In the genomic region with DNA sequence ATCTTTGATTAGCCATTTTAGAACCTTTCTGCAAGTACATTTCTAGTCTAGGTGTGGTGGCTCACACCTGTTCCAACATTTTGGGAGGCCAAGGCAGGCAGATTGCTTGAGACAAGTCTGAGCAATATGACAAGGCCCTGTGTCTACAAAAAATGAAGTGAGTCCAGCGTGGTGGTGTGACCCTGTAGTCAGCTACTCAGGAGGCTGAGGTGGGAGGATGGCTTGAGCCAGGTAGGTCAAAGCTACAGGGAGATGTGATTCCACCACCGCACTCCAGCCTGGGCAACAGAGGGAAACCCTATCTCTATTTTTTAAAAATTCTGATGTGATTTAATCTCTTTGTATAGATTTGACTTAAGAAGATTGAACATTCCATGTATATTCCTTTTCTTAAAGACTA, we compare ENCODE assay signal across 23 cellular contexts.
DNase-seq lines count a peak whose midpoint lies in the region; ATAC-seq, FAIRE-seq and TF ChIP-seq lines count a peak whose summit lies in the region.
"Had no signal": no experiment of that assay in that cellular context is flagged by ENCODE, and none has a peak within 500 bp of the region (broad histone marks: within the 10 kb centered on the region; RNA-seq: fewer than 3 reads in every experiment).

No MANE protein-coding gene starts in this region.

- no peak overlapping the region for H3T11ph ChIP-seq in H9 (ENCODE audit: low read length)

- H4K91ac ChIP-seq in H9 (ENCODE audit: insufficient read length, low read depth, low read length) (no peak overlapping the region), H1 (replicated peaks; ENCODE audit: insufficient read length, low read length) (no peak overlapping the region)

- no CpG with 5 or more reads among the region's 2 CpGs for WGBS in H9 (ENCODE audit: extremely low coverage, insufficient read length, low lambda C conversion rate)
- 92% methylated on average over 2 of the region's 2 CpGs; no CpG with 5 or more reads in 1 of the 2 experiments for WGBS in H1 (ENCODE audit: extremely low coverage in 1 of 2, insufficient coverage in 1 of 2, insufficient read length in 1 of 2, insufficient replicate concordance in 2 of 2, low coverage in 1 of 2, low lambda C conversion rate in 2 of 2, missing lambda C conversion rate in 1 of 2), 2 experiments
- 45 to 61% methylated on average over 2 of the region's 2 CpGs for WGBS in GM23248 (ENCODE audit: low coverage in 1 of 2, low lambda C conversion rate in 2 of 2, missing lambda C conversion rate in 2 of 2), 2 experiments

- H4K20me1 ChIP-seq in H9 (ENCODE audit: control insufficient read depth, insufficient read depth, insufficient read length) (no peaks in the 10 kb centered on the region), OCI-LY1 (ENCODE audit: insufficient read depth, low read length) (no peaks in the 10 kb centered on the region), H1 (replicated peaks in 1 of 2; ENCODE audit: control insufficient read depth in 1 of 2, insufficient read depth in 2 of 2, low read length in 2 of 2) (no peaks in the 10 kb centered on the region), GM23248 (ENCODE audit: insufficient read depth) (no peaks in the 10 kb centered on the region)
- H4K20me1 ChIP-seq: BLaER1 had no signal

- H3F3A ChIP-seq in OCI-LY1 (ENCODE audit: insufficient read depth, low read length), result no peaks in the 10 kb centered on the region
- no peaks in the 10 kb centered on the region for H3F3A ChIP-seq in GM23248 (ENCODE audit: insufficient read depth)

- DNase-seq in H9, result peak; percentile 52
- no peak for DNase-seq in H1 (ENCODE audit: low read depth in 1 of 2, low spot score in 2 of 2)
- no peak for DNase-seq in GM23248
- no peak for DNase-seq in mucosa of descending colon
- DNase-seq in left lobe of liver (ENCODE audit: low spot score), result no peak
- DNase-seq: 8988T; ACHN; BE2C; C1 segment of cervical spinal cord; CD4-positive, alpha-beta memory T cell; CD4-positive, CD25-positive, alpha-beta regulatory T cell; CD8-positive, alpha-beta memory T cell; COR-L47; DMS 273 treated with DMSO at 0.1 percent for 48 hours; DMS79 treated with DMSO at 0.1 percent for 48 hours; GF-D8 had no signal

- H2AFZ ChIP-seq in H9 (ENCODE audit: low read length), result no peak overlapping the region
- 0 out of 2 replicates have a peak overlapping the region, but pooled peaks have one; percentile 37 for H2AFZ ChIP-seq in OCI-LY1 (ENCODE audit: low read length)
- H2AFZ ChIP-seq in H1 (ENCODE audit: low read length), result no peak overlapping the region
- H2AFZ ChIP-seq in GM23248, result no peak overlapping the region

- CTCF ChIA-PET in H1 (lab: Charles Lee; ENCODE audit: partially characterized antibody), result no interaction called here

- no peaks in the 10 kb centered on the region for H3K27me3 ChIP-seq in H9 (ENCODE audit: insufficient read depth, low read length)
- H3K27me3 ChIP-seq in OCI-LY1 (ENCODE audit: insufficient read depth, low read length), result no peaks in the 10 kb centered on the region
- H3K27me3 ChIP-seq in H1 (replicated peaks in 1 of 4; ENCODE audit: control insufficient read depth in 3 of 4, extremely low read depth in 1 of 4, insufficient read depth in 3 of 4, low read length in 3 of 4), result no peaks in the 10 kb centered on the region
- no peaks in the 10 kb centered on the region for H3K27me3 ChIP-seq in GM23248 (replicated peaks; ENCODE audit: insufficient read depth)
- H3K27me3 ChIP-seq: BLaER1 had no signal

- H2BK20ac ChIP-seq in H9 (ENCODE audit: low read depth, low read length, poor library complexity, severe bottlenecking) (no peak overlapping the region), H1 (ENCODE audit: low read length) (no peak overlapping the region)

- no peak overlapping the region for H2AK5ac ChIP-seq in H9 (ENCODE audit: insufficient read length, low read length)
- no peak overlapping the region for H2AK5ac ChIP-seq in H1 (ENCODE audit: low read depth, low read length)

- H2BK120ac ChIP-seq in H9 (ENCODE audit: low read depth, low read length, poor library complexity, severe bottlenecking), result no peak overlapping the region
- H2BK120ac ChIP-seq in H1 (replicated peaks; ENCODE audit: low read depth, low read length), result no peak overlapping the region

- peaks cover 25 to 54% of the 10 kb centered on the region in 2 experiments for H3K4me1 Mint-ChIP-seq in H9
- H3K4me1 Mint-ChIP-seq in activated T-helper 17 cell treated with anti-CD3 and anti-CD28 coated beads, Interleukin-2, amount 50 U/mL, for 72 hours, result peaks cover 8% of the 10 kb centered on the region
- H3K4me1 Mint-ChIP-seq: CD4-positive, CD25-positive, alpha-beta regulatory T cell had no signal

- H3K79me1 ChIP-seq in H9 (ENCODE audit: insufficient read depth, low read depth, low read length, poor library complexity, severe bottlenecking), result peaks cover 6% of the 10 kb centered on the region
- no peaks in the 10 kb centered on the region; the same call in 1 of the 2 replicates for H3K79me1 ChIP-seq in H1 (ENCODE audit: low read depth, low read length)

- in situ Hi-C loops in GM23248 (cut with MboI), result no loop called here

- H3K27ac ChIP-seq in H9 (ENCODE audit: insufficient read length, low read depth, low read length) (no peak overlapping the region), OCI-LY1 (ENCODE audit: low read depth, low read length, poor library complexity, severe bottlenecking) (no peak overlapping the region), H1 (ENCODE audit: low read depth, low read length) (no peak overlapping the region), GM23248 (no peak overlapping the region)
- H3K27ac ChIP-seq: BLaER1 had no signal

- no peak overlapping the region for H4K8ac ChIP-seq in H9 (replicated peaks; ENCODE audit: insufficient read length, low read depth, low read length)
- no peak overlapping the region for H4K8ac ChIP-seq in H1 (ENCODE audit: extremely low read depth, insufficient read depth, low read length)

- H3K4me1 ChIP-seq in H9 (ENCODE audit: insufficient read depth, low read length) (peaks cover 7% of the 10 kb centered on the region; the same call in 1 of the 2 replicates), OCI-LY1 (ENCODE audit: insufficient read depth, low read length, severe bottlenecking) (peaks cover 8% of the 10 kb centered on the region), H1 (replicated peaks in 1 of 4; ENCODE audit: control insufficient read depth in 3 of 4, insufficient read depth in 4 of 4, low read length in 3 of 4) (peaks cover 3 to 8% (median 5%) of the 10 kb centered on the region in 4 experiments; a peak in 5 of 7 replicates), GM23248 (ENCODE audit: insufficient read depth) (no peaks in the 10 kb centered on the region), mucosa of descending colon (ENCODE audit: low read depth) (no peaks in the 10 kb centered on the region)
- H3K4me1 ChIP-seq: BE2C, BLaER1 had no signal

- no peak overlapping the region for H2BK12ac ChIP-seq in H9 (ENCODE audit: insufficient read length, low read depth, low read length)
- no peak overlapping the region for H2BK12ac ChIP-seq in H1 (ENCODE audit: low read depth, low read length)

- no peak for ATAC-seq in activated T-helper 17 cell treated with anti-CD3 and anti-CD28 coated beads, Interleukin-2, amount 50 U/mL, for 72 hours (replicated peaks)
- ATAC-seq in mucosa of descending colon (no peak), left lobe of liver (no peak)

- H3K36me3 ChIP-seq in OCI-LY1 (ENCODE audit: insufficient read depth, low read length) (no peaks in the 10 kb centered on the region; the same call in 1 of the 2 replicates), H1 (ENCODE audit: control insufficient read depth in 2 of 4, insufficient read depth in 4 of 4, low read length in 3 of 4) (peaks cover 0 to 51% (median 23%) of the 10 kb centered on the region in 4 experiments; a peak in 3 of 8 replicates), GM23248 (ENCODE audit: low read depth) (no peaks in the 10 kb centered on the region), mucosa of descending colon (ENCODE audit: low read depth) (no peaks in the 10 kb centered on the region)
- H3K36me3 ChIP-seq: BE2C, BLaER1 had no signal

- H3K79me2 ChIP-seq in H9 (ENCODE audit: insufficient read depth, low read length) (no peaks in the 10 kb centered on the region), OCI-LY1 (ENCODE audit: insufficient read depth, low read length) (no peaks in the 10 kb centered on the region), H1 (ENCODE audit: control insufficient read depth in 1 of 2, insufficient read depth in 2 of 2, low read length in 2 of 2) (peaks cover 0 to 30% of the 10 kb centered on the region in 2 experiments; a peak in 2 of 4 replicates), GM23248 (ENCODE audit: insufficient read depth) (no peaks in the 10 kb centered on the region)

- no peak for TF ChIP-seq RAD21 in H1 (IDR thresholded peaks at IDR 0.05 in 1 of 2, conservative IDR thresholded peaks at IDR 0.05 in 1 of 2; ENCODE audit: low read depth in 2 of 2, low read length in 2 of 2)

- H3K4ac ChIP-seq in H9 (ENCODE audit: low read depth, low read length) (no peak overlapping the region), H1 (replicated peaks; ENCODE audit: insufficient read length, low read depth, low read length) (no peak overlapping the region)

- H2BK15ac ChIP-seq in H9 (ENCODE audit: low read depth, low read length) (no peak overlapping the region), H1 (ENCODE audit: low read length) (no peak overlapping the region)

- no peak overlapping the region for H2BK5ac ChIP-seq in H9 (ENCODE audit: insufficient read length, low read length)
- H2BK5ac ChIP-seq in H1 (ENCODE audit: low read depth, low read length), result no peak overlapping the region

- H3K36me3 Mint-ChIP-seq in H9 (ENCODE audit: insufficient read depth in 1 of 3, low read depth in 3 of 3), result peaks cover 25 to 77% (median 29%) of the 10 kb centered on the region in 3 experiments
- no peaks in the 10 kb centered on the region for H3K36me3 Mint-ChIP-seq in activated T-helper 17 cell treated with anti-CD3 and anti-CD28 coated beads, Interleukin-2, amount 50 U/mL, for 72 hours (ENCODE audit: low read depth)
- H3K36me3 Mint-ChIP-seq: CD14-positive monocyte; CD4-positive, alpha-beta memory T cell; CD4-positive, CD25-positive, alpha-beta regulatory T cell had no signal

- no peak overlapping the region for H3K4me2 ChIP-seq in H9 (ENCODE audit: insufficient read depth, insufficient read length, low read length)
- no peak overlapping the region for H3K4me2 ChIP-seq in OCI-LY1 (ENCODE audit: low read length)
- H3K4me2 ChIP-seq in H1 (ENCODE audit: insufficient read depth in 1 of 2, low read depth in 2 of 2, low read length in 2 of 2), result 0 out of 4 replicates have a peak overlapping the region, but pooled peaks of 1 of the 2 experiments have one; percentile 20
- no peak overlapping the region for H3K4me2 ChIP-seq in GM23248 (ENCODE audit: unreplicated experiment)
- H3K4me2 ChIP-seq: BLaER1 had no signal

- FAIRE-seq in H1 (lab: Jason Lieb, UNC), result no peak
- FAIRE-seq: A204.1, GM12891, GM19239 had no signal

- H3K23me2 ChIP-seq in H9 (ENCODE audit: insufficient read length, low read depth, low read length, poor library complexity, severe bottlenecking) (no peaks in the 10 kb centered on the region), H1 (ENCODE audit: low read depth, low read length) (no peaks in the 10 kb centered on the region)

- no peak; a peak in 1 of 3 replicates for TF ChIP-seq POLR2A in H1 (IDR thresholded peaks at IDR 0.05; ENCODE audit: control extremely low read depth in 1 of 2, low read depth in 2 of 2, low read length in 2 of 2)

- peak overlapping the region in 1 of 3 experiments; percentile 46; a peak in 1 of 7 replicates for H3K27ac Mint-ChIP-seq in H9
- H3K27ac Mint-ChIP-seq in activated T-helper 17 cell treated with anti-CD3 and anti-CD28 coated beads, Interleukin-2, amount 50 U/mL, for 72 hours, result no peak overlapping the region
- H3K27ac Mint-ChIP-seq: CD4-positive, CD25-positive, alpha-beta regulatory T cell had no signal

- H3K23ac ChIP-seq in H9 (ENCODE audit: insufficient read length, low read depth, low read length) (no peak overlapping the region), H1 (ENCODE audit: insufficient read length) (no peak overlapping the region)

- H3K9me2 ChIP-seq in OCI-LY1 (ENCODE audit: low read depth, low read length) (no peaks in the 10 kb centered on the region), GM23248 (ENCODE audit: insufficient read depth) (no peaks in the 10 kb centered on the region)

- H3K27me3 Mint-ChIP-seq in H9 (ENCODE audit: low read depth), result no peaks in the 10 kb centered on the region
- no peaks in the 10 kb centered on the region for H3K27me3 Mint-ChIP-seq in activated T-helper 17 cell treated with anti-CD3 and anti-CD28 coated beads, Interleukin-2, amount 50 U/mL, for 72 hours
- H3K27me3 Mint-ChIP-seq: CD4-positive, CD25-positive, alpha-beta regulatory T cell; CD8-positive, alpha-beta memory T cell had no signal

- H3K9me3 Mint-ChIP-seq in H9, result peaks cover 26% of the 10 kb centered on the region in 2 experiments
- H3K9me3 Mint-ChIP-seq in activated T-helper 17 cell treated with anti-CD3 and anti-CD28 coated beads, Interleukin-2, amount 50 U/mL, for 72 hours, result no peaks in the 10 kb centered on the region

- no peak overlapping the region for H4K5ac ChIP-seq in H9 (ENCODE audit: insufficient read length, low read depth, low read length)
- no peak overlapping the region for H4K5ac ChIP-seq in H1 (ENCODE audit: insufficient read length, low read depth, low read length)

- POLR2A ChIA-PET in H1 (lab: Charles Lee; ENCODE audit: partially characterized antibody), result interaction anchor here (1.0 to 5.4 kb wide), 4 partner anchors 9 to 98 kb away, joined by 4 to 44 read pairs (median 6); a partner anchor contains a TSS

- intact Hi-C loops in mucosa of descending colon (cut with DNase I, micrococcal nuclease), result no loop called here

- H3K14ac ChIP-seq in H9 (ENCODE audit: insufficient read depth, low read length) (no peak overlapping the region), H1 (ENCODE audit: insufficient read length) (no peak overlapping the region)

- H3K9ac ChIP-seq in H9 (ENCODE audit: extremely low read depth, insufficient read length, low read length) (no peak overlapping the region), OCI-LY1 (ENCODE audit: low read length) (no peak overlapping the region), H1 (replicated peaks in 1 of 4; ENCODE audit: extremely low read depth in 1 of 4, low read depth in 3 of 4, low read length in 3 of 4) (no peak overlapping the region), GM23248 (no peak overlapping the region)
- H3K9ac ChIP-seq: BLaER1 had no signal

- no peak overlapping the region for H3K18ac ChIP-seq in H9 (ENCODE audit: insufficient read length, low read depth, low read length)
- H3K18ac ChIP-seq in H1 (ENCODE audit: extremely low read depth, low read length), result no peak overlapping the region

- TF ChIP-seq CTCF in H9 (conservative IDR thresholded peaks at IDR 0.05), result no peak
- no peak for TF ChIP-seq CTCF in OCI-LY1 (IDR thresholded peaks at IDR 0.05; ENCODE audit: low read length)
- no peak for TF ChIP-seq CTCF in H1 (IDR thresholded peaks at IDR 0.05; ENCODE audit: control extremely low read depth in 1 of 3, insufficient read depth in 1 of 3, low read depth in 1 of 3, low read length in 3 of 3)
- no peak for TF ChIP-seq CTCF in mucosa of descending colon (IDR thresholded peaks at IDR 0.05)

- no peak overlapping the region for H3K4me3 ChIP-seq in OCI-LY1 (ENCODE audit: low read depth, low read length, poor library complexity, severe bottlenecking)
- no peak overlapping the region for H3K4me3 ChIP-seq in H1 (ENCODE audit: extremely low read depth in 1 of 4, insufficient read depth in 2 of 4, low read depth in 3 of 4, low read length in 4 of 4)
- H3K4me3 ChIP-seq in GM23248, result no peak overlapping the region
- H3K4me3 ChIP-seq in mucosa of descending colon, result no peak overlapping the region
- H3K4me3 ChIP-seq: BLaER1 had no signal

- no peaks in the 10 kb centered on the region for H3K9me3 ChIP-seq in H9 (ENCODE audit: control insufficient read depth, low read depth, low read length)
- peaks cover 2% of the 10 kb centered on the region; the same call in 1 of the 2 replicates for H3K9me3 ChIP-seq in OCI-LY1 (ENCODE audit: low read length)
- peaks cover 10 to 15% of the 10 kb centered on the region in 2 experiments for H3K9me3 ChIP-seq in H1 (ENCODE audit: insufficient read depth in 2 of 2, low read depth in 1 of 2, low read length in 1 of 2)
- H3K9me3 ChIP-seq in GM23248 (ENCODE audit: low read depth), result no peaks in the 10 kb centered on the region
- H3K9me3 ChIP-seq in mucosa of descending colon, result peaks cover 11% of the 10 kb centered on the region
- H3K9me3 ChIP-seq: BE2C had no signal

- TF ChIP-seq EP300 in H1 (IDR thresholded peaks at IDR 0.05; ENCODE audit: borderline replicate concordance in 1 of 2, low read depth in 2 of 2, low read length in 2 of 2), result no peak

- H3K56ac ChIP-seq in H9 (ENCODE audit: insufficient read length, low read depth, low read length), result no peak overlapping the region
- H3K56ac ChIP-seq in H1 (replicated peaks; ENCODE audit: insufficient read length, low read depth, low read length), result no peak overlapping the region

- H3K4me3 Mint-ChIP-seq in H9, result no peak overlapping the region
- H3K4me3 Mint-ChIP-seq in activated T-helper 17 cell treated with anti-CD3 and anti-CD28 coated beads, Interleukin-2, amount 50 U/mL, for 72 hours, result no peak overlapping the region
- H3K4me3 Mint-ChIP-seq: CD14-positive monocyte; CD4-positive, alpha-beta memory T cell; CD4-positive, CD25-positive, alpha-beta regulatory T cell; CD8-positive, alpha-beta memory T cell had no signal
